In genomic region chr15:99174989-99175388, GRCh38 we compare ENCODE assay signal across 17 cellular contexts.
A peak's percentile ranks its signal among the peaks of the same experiment; 100 is the strongest.
DNase-seq lines count a peak whose midpoint lies in the region; ATAC-seq and TF ChIP-seq lines count a peak whose summit lies in the region.
"Had no signal": no experiment of that assay in that cellular context is flagged by ENCODE, and none has a peak within 500 bp of the region (broad histone marks: within the 10 kb centered on the region; RNA-seq: fewer than 3 reads in every experiment).

No MANE protein-coding gene starts in this region.

- no peak overlapping the region for H3K4me3 ChIP-seq in BLaER1
- H3K4me3 ChIP-seq in colonic mucosa = no peak overlapping the region
- H3K4me3 ChIP-seq in sigmoid colon = no peak overlapping the region

- H3K4me2 ChIP-seq in BLaER1 = peak overlapping the region; percentile 29

- WGBS in sigmoid colon, 2 donors = 67 to 83% methylated on average over 7 of the region's 7 CpGs

- no peak for DNase-seq in colonic mucosa
- peak; percentile 66 for DNase-seq in islet precursor cell
- DNase-seq in sigmoid colon = no peak
- DNase-seq in G401 (ENCODE audit: low spot score) = no peak
- DNase-seq in NCI-H2029 treated with DMSO at 0.1 percent for 48 hours (lab: John Stamatoyannopoulos, UW) = no peak
- no peak for DNase-seq in stimulated activated naive CD8-positive, alpha-beta T cell treated with anti-CD3 and anti-CD28 coated beads, Interleukin-15, Interleukin-2, amounts not matched to agents 100 U/mL and 50 U/mL, for 24 hours
- no peak for DNase-seq in NCI-H2196 treated with DMSO at 0.1 percent for 48 hours (lab: John Stamatoyannopoulos, UW; ENCODE audit: unreplicated experiment)
- DNase-seq: activated CD4-positive, alpha-beta T cell treated with anti-CD3 and anti-CD28 coated beads, Interleukin-2, amount 50 U/mL, for 48 hours; DMS153; KG1; NCI-H524 treated with DMSO at 0.1 percent for 48 hours; occipital lobe; SHP77 treated with DMSO at 0.1 percent for 48 hours; small intestine; stimulated activated CD4-positive, alpha-beta T cell treated with anti-CD3 and anti-CD28 coated beads, Interleukin-4, amount 100 ng/mL, for 24 hours; substantia nigra had no signal

- H3K27me3 ChIP-seq in BLaER1 (no peaks in the 10 kb centered on the region), colonic mucosa (no peaks in the 10 kb centered on the region), sigmoid colon (no peaks in the 10 kb centered on the region)

- no peaks in the 10 kb centered on the region for H3K9me3 ChIP-seq in BLaER1
- no peaks in the 10 kb centered on the region for H3K9me3 ChIP-seq in colonic mucosa
- no peaks in the 10 kb centered on the region for H3K9me3 ChIP-seq in sigmoid colon

- peaks cover 20% of the 10 kb centered on the region for H3K4me1 ChIP-seq in BLaER1
- H3K4me1 ChIP-seq in colonic mucosa = no peaks in the 10 kb centered on the region
- H3K4me1 ChIP-seq in sigmoid colon = peaks cover 0 to 92% (median 74%) of the 10 kb centered on the region in 4 donors

- no peak for ATAC-seq in stimulated activated naive CD8-positive, alpha-beta T cell treated with anti-CD3 and anti-CD28 coated beads, Interleukin-15, Interleukin-2, amounts not matched to agents 100 U/mL and 50 U/mL, for 24 hours

- TF ChIP-seq CTCF in colonic mucosa (IDR thresholded peaks at IDR 0.05) (no peak), sigmoid colon (IDR thresholded peaks at IDR 0.05) (no peak)

- no peak for TF ChIP-seq POLR2A in sigmoid colon (IDR thresholded peaks at IDR 0.05)

- in situ Hi-C loops in G401 (cut with HindIII; ENCODE audit: low sequenced_read_pairs) = no loop called here

- H3K27ac ChIP-seq in BLaER1 = no peak overlapping the region
- H3K27ac ChIP-seq in colonic mucosa = peak overlapping the region; percentile 49
- peak overlapping the region; percentile 92 to 97 (median 96) for H3K27ac ChIP-seq in sigmoid colon

- no peaks in the 10 kb centered on the region for H4K20me1 ChIP-seq in BLaER1

- intact Hi-C loops in colonic mucosa (cut with DNase I) (no loop called here), sigmoid colon (cut with DNase I) (loop anchor here (1.0 to 2.0 kb wide), 2 partner anchors 36 to 68 kb away; no protein-coding TSS in a partner anchor)

- no peak overlapping the region for H3K9ac ChIP-seq in BLaER1
- no peak overlapping the region for H3K9ac ChIP-seq in colonic mucosa (ENCODE audit: low read depth in 2 of 2, low read length in 2 of 2)

- no peak for TF ChIP-seq EP300 in sigmoid colon (IDR thresholded peaks at IDR 0.05)

- no peaks in the 10 kb centered on the region for H3K36me3 ChIP-seq in BLaER1
- no peaks in the 10 kb centered on the region for H3K36me3 ChIP-seq in colonic mucosa
- no peaks in the 10 kb centered on the region for H3K36me3 ChIP-seq in sigmoid colon
